In the genomic region with DNA sequence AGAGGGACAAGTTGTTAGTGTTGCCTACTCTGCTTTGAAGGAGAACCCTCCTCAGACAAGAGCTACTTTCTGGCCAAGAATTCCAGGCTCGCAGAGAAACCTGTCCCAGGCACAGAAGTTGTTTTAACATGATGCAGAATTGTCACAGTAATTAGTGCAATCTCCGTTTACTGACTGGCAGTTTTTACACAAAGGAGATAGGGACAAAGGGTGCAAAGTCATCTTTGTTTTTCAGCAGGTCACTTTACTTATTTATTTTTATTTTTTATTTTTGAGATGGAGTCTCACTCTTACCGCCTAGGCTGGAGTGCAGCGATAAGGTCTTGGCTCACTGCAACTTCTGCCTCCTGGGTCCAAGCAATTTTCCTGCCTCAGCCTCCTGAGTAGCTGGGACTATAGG, we compare ENCODE assay signal across 35 cellular contexts. TPM values are rescaled to one million over a fixed set of nuclear protein-coding genes. Genes with fewer than 3 reads are reported as not detected.
DNase-seq lines count a peak whose midpoint lies in the region; ATAC-seq, FAIRE-seq and TF ChIP-seq lines count a peak whose summit lies in the region.
"Had no signal": no experiment of that assay in that cellular context is flagged by ENCODE, and none has a peak within 500 bp of the region (broad histone marks: within the 10 kb centered on the region; RNA-seq: fewer than 3 reads in every experiment).

No MANE protein-coding gene starts in this region.

- H2BK120ac ChIP-seq in trophoblast cell (ENCODE audit: insufficient read depth, low read length, poor library complexity): no peak overlapping the region

- peaks cover 8% of the 10 kb centered on the region; the same call in 1 of the 2 replicates for H3F3A ChIP-seq in GM23338 (replicated peaks; ENCODE audit: low read depth)

- no peak overlapping the region for H3K4me3 ChIP-seq in GM23338
- H3K4me3 ChIP-seq in iPS-20b (ENCODE audit: low read length): no peak overlapping the region
- H3K4me3 ChIP-seq in trophoblast cell (ENCODE audit: low read depth, low read length): no peak overlapping the region
- H3K4me3 ChIP-seq in kidney (ENCODE audit: low read length in 2 of 2): no peak overlapping the region
- H3K4me3 ChIP-seq: dorsolateral prefrontal cortex, esophagus squamous epithelium, lung, right atrium auricular region, spleen, testis, uterus had no signal

- H3K4me1 Mint-ChIP-seq in GM23338: peaks cover 76% of the 10 kb centered on the region

- H4K20me1 ChIP-seq in GM23338 (replicated peaks; ENCODE audit: insufficient read depth): peaks cover 31% of the 10 kb centered on the region; the same call in 1 of the 2 replicates

- peaks cover 92% of the 10 kb centered on the region for H3K79me2 ChIP-seq in GM23338 (replicated peaks; ENCODE audit: insufficient read depth)
- peaks cover 7% of the 10 kb centered on the region for H3K79me2 ChIP-seq in trophoblast cell (ENCODE audit: control insufficient read depth, insufficient read depth, low read length, poor library complexity)

- no peaks in the 10 kb centered on the region for H3K9me3 Mint-ChIP-seq in GM23338
- H3K9me3 Mint-ChIP-seq: activated T-cell treated with anti-CD3 and anti-CD28 coated beads, Interleukin-2, amount 50 U/mL, for 72 hours; CD8-positive, alpha-beta T cell; T-helper 1 cell treated with Interleukin-12 subunit alpha and Interleukin-12 subunit beta and Interleukin-4 antibody, amounts not matched to agents 30 μg/mL and 1 μg/mL, for 36 hours had no signal

- H3K4me3 Mint-ChIP-seq in GM23338: no peak overlapping the region
- H3K4me3 Mint-ChIP-seq: activated T-cell treated with anti-CD3 and anti-CD28 coated beads, Interleukin-2, amount 50 U/mL, for 72 hours; B cell; CD8-positive, alpha-beta T cell; T-helper 1 cell treated with Interleukin-12 subunit alpha and Interleukin-12 subunit beta and Interleukin-4 antibody, amounts not matched to agents 30 μg/mL and 1 μg/mL, for 36 hours had no signal

- peaks cover 39% of the 10 kb centered on the region for H3K79me1 ChIP-seq in trophoblast cell (ENCODE audit: low read length)

- no peak overlapping the region for H2BK5ac ChIP-seq in trophoblast cell (ENCODE audit: low read depth, low read length, poor library complexity)

- CTCF ChIA-PET in RWPE1 (lab: Yijun Ruan, JAX): no interaction called here

- POLR2A ChIA-PET in RWPE1 (lab: Yijun Ruan, JAX; ENCODE audit: low non-redundant PET): no interaction called here

- DNase-seq in GM23338 (ENCODE audit: low spot score) (no peak), RWPE1 (ENCODE audit: low spot score) (no peak), trophoblast cell (peak; percentile 57 to 80), GM19238 (ENCODE audit: insufficient read length, low spot score) (no peak), LoVo (ENCODE audit: low spot score) (no peak), kidney (no peak), NCI-H774 (lab: John Stamatoyannopoulos, UW) (no peak)
- DNase-seq: ACHN; activated CD4-positive, alpha-beta T cell treated with anti-CD3 and anti-CD28 coated beads, Interleukin-2, amount 50 U/mL, for 4 hours; activated T-cell treated with anti-CD3 and anti-CD28 coated beads, Interleukin-2, amount 50 U/mL, for 72 hours; DMS 273 treated with DMSO at 0.1 percent for 48 hours; dorsolateral prefrontal cortex; EL; esophagus squamous epithelium; foreskin keratinocyte; head of caudate nucleus; NCI-H1048; NCI-H1694 treated with DMSO at 0.1 percent for 48 hours; NCI-H510A treated with DMSO at 0.1 percent for 48 hours; OCI-M1; spleen; stimulated activated CD4-positive, alpha-beta T cell treated with anti-CD3 and anti-CD28 coated beads, Interleukin-2, amount 100 ng/mL, for 24 hours; stimulated activated naive CD8-positive, alpha-beta T cell treated with anti-CD3 and anti-CD28 coated beads, Interleukin-15, Interleukin-2, amounts not matched to agents 100 U/mL and 50 U/mL, for 24 hours; testis; uterus had no signal

- H3K9me3 ChIP-seq in iPS-20b (ENCODE audit: insufficient read depth, low read depth, low read length) (no peaks in the 10 kb centered on the region), trophoblast cell (ENCODE audit: insufficient read depth, low read depth, low read length) (no peaks in the 10 kb centered on the region), kidney (ENCODE audit: control insufficient read depth in 1 of 2, low read length in 2 of 2) (no peaks in the 10 kb centered on the region)
- H3K9me3 ChIP-seq: esophagus squamous epithelium, right atrium auricular region, spleen, testis, uterus had no signal

- H3K27ac ChIP-seq in GM23338 (ENCODE audit: low read depth) (peak overlapping the region; percentile 98), RWPE1 (peak overlapping the region; percentile 43), iPS-20b (ENCODE audit: low read length) (peak overlapping the region; percentile 43), trophoblast cell (ENCODE audit: low read depth, low read length) (peak overlapping the region; percentile 63), kidney (ENCODE audit: low read depth in 2 of 2, low read length in 2 of 2) (no peak overlapping the region)
- H3K27ac ChIP-seq: dorsolateral prefrontal cortex, esophagus squamous epithelium, foreskin keratinocyte, right atrium auricular region, spleen, testis had no signal

- H2BK12ac ChIP-seq in trophoblast cell (ENCODE audit: low read length): no peak overlapping the region

- no peak overlapping the region for H4K8ac ChIP-seq in trophoblast cell (ENCODE audit: low read depth, low read length)

- H3K27me3 ChIP-seq in GM23338 (ENCODE audit: insufficient read depth): no peaks in the 10 kb centered on the region
- H3K27me3 ChIP-seq in iPS-20b (ENCODE audit: insufficient read depth, low read length): no peaks in the 10 kb centered on the region
- no peaks in the 10 kb centered on the region for H3K27me3 ChIP-seq in trophoblast cell (ENCODE audit: insufficient read depth, low read length)
- H3K27me3 ChIP-seq: dorsolateral prefrontal cortex, esophagus squamous epithelium, foreskin keratinocyte, right atrium auricular region, testis, uterus had no signal

- no peak overlapping the region for H3K18ac ChIP-seq in trophoblast cell (ENCODE audit: low read length)

- TF ChIP-seq CTCF in GM23338 (conservative IDR thresholded peaks at IDR 0.05; ENCODE audit: low read depth in 2 of 2) (no peak), RWPE1 (conservative IDR thresholded peaks at IDR 0.05; ENCODE audit: low read depth) (no peak), kidney (IDR thresholded peaks at IDR 0.05; ENCODE audit: borderline replicate concordance, extremely low read depth, insufficient read depth) (no peak)

- H3K4ac ChIP-seq in trophoblast cell (ENCODE audit: low read depth, low read length): no peak overlapping the region

- H3K36me3 ChIP-seq in GM23338 (ENCODE audit: insufficient read depth): peaks cover 10% of the 10 kb centered on the region; the same call in 1 of the 2 replicates
- peaks cover 62% of the 10 kb centered on the region for H3K36me3 ChIP-seq in iPS-20b (ENCODE audit: insufficient read depth, low read depth, low read length)
- peaks cover 0 to 3% of the 10 kb centered on the region in 2 experiments for H3K36me3 ChIP-seq in trophoblast cell (ENCODE audit: control insufficient read depth in 1 of 2, insufficient read depth in 2 of 2, low read length in 2 of 2)
- peaks cover 0 to 4% of the 10 kb centered on the region in 2 donors for H3K36me3 ChIP-seq in kidney (ENCODE audit: control insufficient read depth in 1 of 2, insufficient read depth in 2 of 2, low read length in 2 of 2)
- H3K36me3 ChIP-seq: right atrium auricular region, uterus had no signal

- ATAC-seq in GM23338: no peak
- ATAC-seq: activated CD4-positive, CD25-positive, alpha-beta regulatory T cell treated with anti-CD3 and anti-CD28 coated beads, Interleukin-2, amount 50 U/mL, for 24 hours; activated T-cell treated with anti-CD3 and anti-CD28 coated beads, Interleukin-2, amount 50 U/mL, for 72 hours; foreskin keratinocyte; SK-N-SH treated with all-trans-retinoic acid at 6 μM for 48 hours; stimulated activated naive CD8-positive, alpha-beta T cell treated with anti-CD3 and anti-CD28 coated beads, Interleukin-15, Interleukin-2, amounts not matched to agents 100 U/mL and 50 U/mL, for 24 hours had no signal

- peak overlapping the region; percentile 84 for H3K27ac Mint-ChIP-seq in GM23338
- H3K27ac Mint-ChIP-seq: activated T-cell treated with anti-CD3 and anti-CD28 coated beads, Interleukin-2, amount 50 U/mL, for 72 hours; B cell; CD8-positive, alpha-beta T cell; T-helper 1 cell treated with Interleukin-12 subunit alpha and Interleukin-12 subunit beta and Interleukin-4 antibody, amounts not matched to agents 30 μg/mL and 1 μg/mL, for 36 hours had no signal

- H3K14ac ChIP-seq in trophoblast cell (ENCODE audit: low read length): no peak overlapping the region

- no peak overlapping the region for H4K12ac ChIP-seq in trophoblast cell (ENCODE audit: low read depth, low read length)

- H3K4me1 ChIP-seq in GM23338 (ENCODE audit: insufficient read depth): peaks cover 67% of the 10 kb centered on the region
- peaks cover 56% of the 10 kb centered on the region for H3K4me1 ChIP-seq in iPS-20b (ENCODE audit: insufficient read depth, low read length)
- H3K4me1 ChIP-seq in trophoblast cell (ENCODE audit: control insufficient read depth in 1 of 2, insufficient read depth in 2 of 2, low read length in 2 of 2): peaks cover 42 to 47% of the 10 kb centered on the region in 2 experiments
- peaks cover 6 to 11% of the 10 kb centered on the region in 2 donors for H3K4me1 ChIP-seq in kidney (ENCODE audit: control insufficient read depth in 1 of 2, insufficient read depth in 1 of 2, low read depth in 1 of 2, low read length in 2 of 2)

- H2AFZ ChIP-seq in GM23338 (no peak overlapping the region), trophoblast cell (ENCODE audit: insufficient read depth, low read length, poor library complexity) (no peak overlapping the region)

- H2AK5ac ChIP-seq in trophoblast cell (ENCODE audit: low read length): no peak overlapping the region

- WGBS in trophoblast cell (ENCODE audit: extremely low coverage, insufficient coverage, insufficient read length): no CpG with 5 or more reads among the region's 4 CpGs

- intact Hi-C loops in kidney (cut with DNase I): no loop called here

- H3K27me3 Mint-ChIP-seq in GM23338 (ENCODE audit: insufficient read depth, low read depth, poor library complexity): peaks cover 14% of the 10 kb centered on the region

- FAIRE-seq in kidney (lab: Jason Lieb, UNC): no peak
- FAIRE-seq: H54, TTC549 had no signal

- H3K23ac ChIP-seq in trophoblast cell (ENCODE audit: low read length): no peak overlapping the region

- H3K36me3 Mint-ChIP-seq in GM23338 (ENCODE audit: low read depth): peaks cover 66% of the 10 kb centered on the region
- H3K36me3 Mint-ChIP-seq: CD8-positive, alpha-beta T cell had no signal

- H3K9me2 ChIP-seq in GM23338 (ENCODE audit: insufficient read depth): no peaks in the 10 kb centered on the region

- peak overlapping the region; percentile 42; the same call in 1 of the 2 replicates for H3K4me2 ChIP-seq in GM23338
- no peak overlapping the region for H3K4me2 ChIP-seq in trophoblast cell (ENCODE audit: low read length)

- H3K9ac ChIP-seq in iPS-20b (ENCODE audit: low read depth, low read length) (peak overlapping the region; percentile 21; the same call in 1 of the 2 replicates), trophoblast cell (ENCODE audit: low read length) (no peak overlapping the region), kidney (ENCODE audit: low read length in 2 of 2) (no peak overlapping the region)

- H4K91ac ChIP-seq in trophoblast cell (ENCODE audit: low read depth, low read length): peak overlapping the region; percentile 25

RNA-seq across cellular contexts. Expression of gene TCF7L2, which starts 12.3 kb away (rescaled TPM):
- total RNA-seq in GM23338 (2014; rRNA removed; shearing (Covaris generic)): 27.0 and 32.2 TPM in 2 replicates
- polyA plus RNA-seq in GM23338 (2016; fragmentation: Nextera tagmentation; extraction: Ambion mirVana): 80.8 and 89.7 TPM in 2 replicates
- 83.7 and 89.6 TPM in 2 replicates for polyA plus RNA-seq in trophoblast cell (2013)
- total RNA-seq in kidney: 32.4 TPM
- 6.5 TPM for polyA plus RNA-seq in kidney (ENCODE audit: insufficient read depth, low read depth, low replicate concordance)

Comparison
In these comparisons a context has a peak if more than half of its experiments do, and no peak if none do; other contexts are left out.
1. DNase-seq: peak in trophoblast cell (2 of 2); none in GM23338 (single experiment), RWPE1 (single experiment), GM19238 (single experiment), LoVo (single experiment), kidney (single experiment) and NCI-H774 (single experiment).
2. H3K27ac ChIP-seq: peak in GM23338 (single experiment), RWPE1 (single experiment), iPS-20b (single experiment) and trophoblast cell (single experiment); none in kidney (0 of 2).